ENCODE assay signal across 17 cellular contexts in genomic region chr17:43384476-43384862, GRCh38. TPM values are rescaled to one million over a fixed set of nuclear protein-coding genes. Genes with fewer than 3 reads are reported as not detected.
DNase-seq lines count a peak whose midpoint lies in the region; ATAC-seq and TF ChIP-seq lines count a peak whose summit lies in the region.
"Had no signal": no experiment of that assay in that cellular context is flagged by ENCODE, and none has a peak within 500 bp of the region (broad histone marks: within the 10 kb centered on the region; RNA-seq: fewer than 3 reads in every experiment).

No MANE protein-coding gene starts in this region.

- intact Hi-C loops in activated CD4-positive, alpha-beta T cell treated with anti-CD3 and anti-CD28 coated beads for 36 hours (cut with DNase I, micrococcal nuclease) = no loop called here
- intact Hi-C loops in activated CD8-positive, alpha-beta T cell treated with anti-CD3 and anti-CD28 coated beads for 36 hours (cut with micrococcal nuclease) = no loop called here
- intact Hi-C loops in upper lobe of right lung (cut with DNase I) = no loop called here

- H3K4me1 ChIP-seq in neural progenitor cell = no peaks in the 10 kb centered on the region
- H3K4me1 ChIP-seq in upper lobe of right lung = peaks cover 10% of the 10 kb centered on the region

- no peak overlapping the region for H2AFZ ChIP-seq in neural progenitor cell (replicated peaks)

- H3K9ac ChIP-seq in neural progenitor cell = no peak overlapping the region

- H3K9me3 Mint-ChIP-seq in activated CD4-positive, alpha-beta T cell treated with anti-CD3 and anti-CD28 coated beads for 36 hours (ENCODE audit: low read depth) = peaks cover 10% of the 10 kb centered on the region
- H3K9me3 Mint-ChIP-seq in neural progenitor cell = peaks cover 14% of the 10 kb centered on the region
- H3K9me3 Mint-ChIP-seq in activated CD8-positive, alpha-beta T cell treated with anti-CD3 and anti-CD28 coated beads for 36 hours = peaks cover 4% of the 10 kb centered on the region

- H3K4me3 Mint-ChIP-seq in activated CD4-positive, alpha-beta T cell treated with anti-CD3 and anti-CD28 coated beads for 36 hours = no peak overlapping the region
- no peak overlapping the region for H3K4me3 Mint-ChIP-seq in neural progenitor cell
- H3K4me3 Mint-ChIP-seq in activated CD8-positive, alpha-beta T cell treated with anti-CD3 and anti-CD28 coated beads for 36 hours = no peak overlapping the region
- H3K4me3 Mint-ChIP-seq: CD14-positive monocyte had no signal

- no peak for ATAC-seq in activated CD4-positive, alpha-beta T cell treated with anti-CD3 and anti-CD28 coated beads for 36 hours
- ATAC-seq in left lobe of liver (peak; percentile 74), GM18502 (IDR thresholded peaks at IDR 0.05; ENCODE audit: poor library complexity, unreplicated experiment) (no peak), upper lobe of right lung (no peak)
- ATAC-seq in activated CD8-positive, alpha-beta T cell treated with anti-CD3 and anti-CD28 coated beads for 36 hours = no peak

- peaks cover 22% of the 10 kb centered on the region for H3F3A ChIP-seq in neural progenitor cell (ENCODE audit: low read depth)

- H4K20me1 ChIP-seq in neural progenitor cell (ENCODE audit: low read depth) = no peaks in the 10 kb centered on the region

- H3K27ac ChIP-seq in neural progenitor cell (no peak overlapping the region), upper lobe of right lung (no peak overlapping the region)
- H3K27ac ChIP-seq: 22Rv1 had no signal

- TF ChIP-seq CTCF in neural progenitor cell (IDR thresholded peaks at IDR 0.05) (no peak), upper lobe of right lung (IDR thresholded peaks at IDR 0.05) (no peak)
- TF ChIP-seq CTCF in activated CD8-positive, alpha-beta T cell treated with anti-CD3 and anti-CD28 coated beads for 36 hours (IDR thresholded peaks at IDR 0.05) = no peak

- no peaks in the 10 kb centered on the region for H3K79me2 ChIP-seq in neural progenitor cell (ENCODE audit: low read depth)

- H3K27me3 Mint-ChIP-seq in activated CD4-positive, alpha-beta T cell treated with anti-CD3 and anti-CD28 coated beads for 36 hours = no peaks in the 10 kb centered on the region
- H3K27me3 Mint-ChIP-seq in neural progenitor cell (ENCODE audit: insufficient read depth, low read depth) = peaks cover 4% of the 10 kb centered on the region
- H3K27me3 Mint-ChIP-seq in activated CD8-positive, alpha-beta T cell treated with anti-CD3 and anti-CD28 coated beads for 36 hours = no peaks in the 10 kb centered on the region

- peaks cover 5% of the 10 kb centered on the region for H3K36me3 Mint-ChIP-seq in activated CD4-positive, alpha-beta T cell treated with anti-CD3 and anti-CD28 coated beads for 36 hours (ENCODE audit: low read depth)
- no peaks in the 10 kb centered on the region for H3K36me3 Mint-ChIP-seq in neural progenitor cell
- peaks cover 8% of the 10 kb centered on the region for H3K36me3 Mint-ChIP-seq in activated CD8-positive, alpha-beta T cell treated with anti-CD3 and anti-CD28 coated beads for 36 hours (ENCODE audit: low read depth)

- no peak for DNase-seq in activated CD4-positive, alpha-beta T cell treated with anti-CD3 and anti-CD28 coated beads for 36 hours
- DNase-seq in activated CD4-positive, alpha-beta T cell treated with anti-CD3 and anti-CD28 coated beads, Interleukin-2, amount 50 U/mL, for 1 hour = no peak
- DNase-seq in left lobe of liver (ENCODE audit: low spot score) = peak; percentile 91
- DNase-seq in neural progenitor cell (ENCODE audit: low spot score) = no peak
- DNase-seq in HUDEP-2 (lab: John Stamatoyannopoulos, UW; ENCODE audit: unreplicated experiment in 76 of 76) = no peak
- DNase-seq in activated CD8-positive, alpha-beta T cell treated with anti-CD3 and anti-CD28 coated beads for 36 hours = no peak
- no peak for DNase-seq in upper lobe of right lung
- DNase-seq: DMS 273 treated with DMSO at 0.1 percent for 48 hours, DND-41, MM.1S, NCI-H1105, NCI-H1694, SHP77 had no signal

- H3K9me3 ChIP-seq in neural progenitor cell (ENCODE audit: low read depth) (no peaks in the 10 kb centered on the region), upper lobe of right lung (no peaks in the 10 kb centered on the region)

- H3K27me3 ChIP-seq in neural progenitor cell (no peaks in the 10 kb centered on the region), upper lobe of right lung (no peaks in the 10 kb centered on the region)

- peak overlapping the region; percentile 21 for H3K27ac Mint-ChIP-seq in activated CD4-positive, alpha-beta T cell treated with anti-CD3 and anti-CD28 coated beads for 36 hours
- peak overlapping the region; percentile 7 for H3K27ac Mint-ChIP-seq in neural progenitor cell
- H3K27ac Mint-ChIP-seq in activated CD8-positive, alpha-beta T cell treated with anti-CD3 and anti-CD28 coated beads for 36 hours = no peak overlapping the region

- CTCF ChIA-PET in activated CD4-positive, alpha-beta T cell treated with anti-CD3 and anti-CD28 coated beads for 36 hours (lab: Charles Lee) = interaction anchor here (5.7 kb wide), 1 partner anchor 100 kb away, joined by 58 read pairs; the partner anchor contains the start of gene DHX8
- CTCF ChIA-PET in activated CD8-positive, alpha-beta T cell treated with anti-CD3 and anti-CD28 coated beads for 36 hours (lab: Charles Lee) = interaction anchor here (1.4 to 2.5 kb wide), 2 partner anchors 10 to 100 kb away, joined by 3 to 10 read pairs; no protein-coding TSS in a partner anchor

- H3K4me3 ChIP-seq in neural progenitor cell (no peak overlapping the region), upper lobe of right lung (no peak overlapping the region)
- H3K4me3 ChIP-seq: HAP-1 had no signal

- POLR2A ChIA-PET in activated CD4-positive, alpha-beta T cell treated with anti-CD3 and anti-CD28 coated beads for 36 hours (lab: Charles Lee) = interaction anchor here (0.6 to 2.1 kb wide), 3 partner anchors 17 to 68 kb away, joined by 3 to 7 read pairs (median 5); no protein-coding TSS in a partner anchor
- POLR2A ChIA-PET in activated CD8-positive, alpha-beta T cell treated with anti-CD3 and anti-CD28 coated beads for 36 hours (lab: Charles Lee) = interaction anchor here (0.6 to 1.9 kb wide), 5 partner anchors 9 to 99 kb away, joined by 3 to 7 read pairs (median 4); partner anchors contain the start of genes ARL4D and DHX8

- no peaks in the 10 kb centered on the region for H3K36me3 ChIP-seq in neural progenitor cell
- no peaks in the 10 kb centered on the region for H3K36me3 ChIP-seq in upper lobe of right lung
- H3K36me3 ChIP-seq: HAP-1 had no signal

- H3K4me2 ChIP-seq in neural progenitor cell = no peak overlapping the region

- peaks cover 9% of the 10 kb centered on the region for H3K4me1 Mint-ChIP-seq in activated CD4-positive, alpha-beta T cell treated with anti-CD3 and anti-CD28 coated beads for 36 hours
- H3K4me1 Mint-ChIP-seq in neural progenitor cell = peaks cover 31% of the 10 kb centered on the region
- peaks cover 5% of the 10 kb centered on the region for H3K4me1 Mint-ChIP-seq in activated CD8-positive, alpha-beta T cell treated with anti-CD3 and anti-CD28 coated beads for 36 hours (ENCODE audit: low read depth)

RNA-seq across cellular contexts. Expression of gene ARL4D, which starts 14.3 kb away (rescaled TPM):
- total RNA-seq in activated CD4-positive, alpha-beta T cell treated with anti-CD3 and anti-CD28 coated beads for 36 hours = 1 to 10 TPM; 2.0 to 2.3 TPM
- total RNA-seq in left lobe of liver (15.4 TPM), neural progenitor cell (ENCODE audit: low replicate concordance) (9.2 and 18.6 TPM in 2 replicates), upper lobe of right lung (18.5 TPM)
- total RNA-seq in activated CD8-positive, alpha-beta T cell treated with anti-CD3 and anti-CD28 coated beads for 36 hours = 1 to 10 TPM; 2.2 to 3.4 TPM
